Comparison of ENCODE assay signal across 1 cellular context in the genomic region with DNA sequence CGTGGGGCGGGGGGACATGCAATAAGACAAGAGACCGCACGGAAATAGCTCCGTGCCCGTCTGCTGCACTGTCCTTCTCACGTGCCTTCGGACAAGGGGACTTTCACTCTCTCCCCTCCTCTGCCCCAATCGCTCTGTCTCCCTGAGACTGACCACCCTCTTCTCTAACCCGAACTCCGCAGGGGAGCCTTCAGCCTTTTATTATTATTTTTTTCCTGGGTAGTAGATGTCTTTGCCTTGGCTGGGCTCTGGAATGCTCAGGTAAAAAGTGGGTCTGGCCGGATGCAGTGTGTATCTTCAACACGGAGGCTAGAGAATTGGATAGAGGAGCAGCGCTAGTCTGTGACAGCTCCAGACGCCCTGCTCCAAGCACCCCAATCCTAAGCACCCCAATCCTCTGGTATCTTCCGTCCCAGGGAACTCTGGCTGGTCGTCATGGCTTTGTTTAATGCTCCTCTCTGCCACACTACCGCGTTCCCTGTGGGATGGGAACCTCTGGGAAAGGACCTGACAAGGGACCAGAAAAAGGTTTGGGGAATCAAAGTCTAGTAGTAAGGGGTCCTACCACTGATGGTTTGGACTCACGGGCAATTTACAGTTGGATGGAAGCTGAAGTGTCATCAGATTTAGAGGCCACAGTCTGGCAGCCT.
TF ChIP-seq lines count a peak whose summit lies in the region.

No MANE protein-coding gene starts in this region.

TF ChIP-seq in WTC11, 78 proteins besides CTCF, POLR2A, EP300 and RAD21 (continued from another document):
- TF ChIP-seq, protein P1, sequence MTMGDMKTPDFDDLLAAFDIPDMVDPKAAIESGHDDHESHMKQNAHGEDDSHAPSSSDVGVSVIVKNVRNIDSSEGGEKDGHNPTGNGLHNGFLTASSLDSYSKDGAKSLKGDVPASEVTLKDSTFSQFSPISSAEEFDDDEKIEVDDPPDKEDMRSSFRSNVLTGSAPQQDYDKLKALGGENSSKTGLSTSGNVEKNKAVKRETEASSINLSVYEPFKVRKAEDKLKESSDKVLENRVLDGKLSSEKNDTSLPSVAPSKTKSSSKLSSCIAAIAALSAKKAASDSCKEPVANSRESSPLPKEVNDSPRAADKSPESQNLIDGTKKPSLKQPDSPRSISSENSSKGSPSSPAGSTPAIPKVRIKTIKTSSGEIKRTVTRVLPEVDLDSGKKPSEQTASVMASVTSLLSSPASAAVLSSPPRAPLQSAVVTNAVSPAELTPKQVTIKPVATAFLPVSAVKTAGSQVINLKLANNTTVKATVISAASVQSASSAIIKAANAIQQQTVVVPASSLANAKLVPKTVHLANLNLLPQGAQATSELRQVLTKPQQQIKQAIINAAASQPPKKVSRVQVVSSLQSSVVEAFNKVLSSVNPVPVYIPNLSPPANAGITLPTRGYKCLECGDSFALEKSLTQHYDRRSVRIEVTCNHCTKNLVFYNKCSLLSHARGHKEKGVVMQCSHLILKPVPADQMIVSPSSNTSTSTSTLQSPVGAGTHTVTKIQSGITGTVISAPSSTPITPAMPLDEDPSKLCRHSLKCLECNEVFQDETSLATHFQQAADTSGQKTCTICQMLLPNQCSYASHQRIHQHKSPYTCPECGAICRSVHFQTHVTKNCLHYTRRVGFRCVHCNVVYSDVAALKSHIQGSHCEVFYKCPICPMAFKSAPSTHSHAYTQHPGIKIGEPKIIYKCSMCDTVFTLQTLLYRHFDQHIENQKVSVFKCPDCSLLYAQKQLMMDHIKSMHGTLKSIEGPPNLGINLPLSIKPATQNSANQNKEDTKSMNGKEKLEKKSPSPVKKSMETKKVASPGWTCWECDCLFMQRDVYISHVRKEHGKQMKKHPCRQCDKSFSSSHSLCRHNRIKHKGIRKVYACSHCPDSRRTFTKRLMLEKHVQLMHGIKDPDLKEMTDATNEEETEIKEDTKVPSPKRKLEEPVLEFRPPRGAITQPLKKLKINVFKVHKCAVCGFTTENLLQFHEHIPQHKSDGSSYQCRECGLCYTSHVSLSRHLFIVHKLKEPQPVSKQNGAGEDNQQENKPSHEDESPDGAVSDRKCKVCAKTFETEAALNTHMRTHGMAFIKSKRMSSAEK (CRISPR knock-in tag; IDR thresholded peaks at IDR 0.05; ENCODE audit: borderline replicate concordance): no peak
- TF ChIP-seq ZNF263 (CRISPR knock-in tag; IDR thresholded peaks at IDR 0.05; ENCODE audit: low read depth): no peak
- no peak for TF ChIP-seq ZNF317 (CRISPR knock-in tag; IDR thresholded peaks at IDR 0.05; ENCODE audit: borderline replicate concordance, low read depth)
- no peak for TF ChIP-seq GABPB1 (CRISPR knock-in tag; IDR thresholded peaks at IDR 0.05)
- TF ChIP-seq ZNF232 (CRISPR knock-in tag; IDR thresholded peaks at IDR 0.05): no peak
- no peak for TF ChIP-seq IRF2 (CRISPR knock-in tag; IDR thresholded peaks at IDR 0.05; ENCODE audit: borderline replicate concordance, low read depth)
